Comparison of ENCODE assay signal across 1 cellular context in the genomic region with DNA sequence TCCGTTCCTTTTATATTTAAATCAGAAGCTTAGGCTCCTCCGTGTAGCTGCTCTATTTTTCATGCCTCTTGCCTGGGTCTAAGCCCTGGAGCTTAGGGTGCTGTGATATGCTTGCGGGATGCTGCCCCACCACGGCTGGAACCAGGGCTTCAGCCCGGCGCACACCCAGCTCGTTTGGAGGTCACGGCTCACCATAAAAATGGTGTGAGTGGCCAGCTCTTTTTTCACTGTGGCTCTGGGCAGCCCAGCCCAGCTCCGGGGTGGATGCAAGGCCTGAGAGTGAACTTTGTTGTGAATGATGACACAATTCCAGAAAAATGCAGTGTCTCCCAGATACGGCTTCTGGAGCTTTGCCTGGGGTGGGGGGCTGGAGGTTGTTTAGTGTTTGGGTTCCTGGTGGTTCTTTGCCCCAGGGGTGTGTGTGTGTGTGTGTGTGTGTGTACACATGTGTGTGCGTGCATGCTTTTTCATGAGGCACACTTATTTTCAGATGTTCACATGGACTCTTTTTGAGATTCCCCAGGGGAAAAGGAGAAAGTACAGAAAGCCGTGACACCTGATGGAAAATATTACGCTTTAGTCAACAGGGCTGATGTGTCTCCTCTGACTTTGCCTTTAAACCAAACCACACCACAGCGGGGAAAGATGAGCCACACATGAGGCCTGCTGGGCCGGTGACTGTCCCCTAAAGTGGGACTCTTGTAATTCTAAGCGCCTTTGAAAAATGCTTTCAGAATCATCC.
TF ChIP-seq lines count a peak whose summit lies in the region.

No MANE protein-coding gene starts in this region.

TF ChIP-seq in K562, 482 proteins besides CTCF, POLR2A, EP300 and RAD21 (continued from another document):
- TF ChIP-seq, protein P1, sequence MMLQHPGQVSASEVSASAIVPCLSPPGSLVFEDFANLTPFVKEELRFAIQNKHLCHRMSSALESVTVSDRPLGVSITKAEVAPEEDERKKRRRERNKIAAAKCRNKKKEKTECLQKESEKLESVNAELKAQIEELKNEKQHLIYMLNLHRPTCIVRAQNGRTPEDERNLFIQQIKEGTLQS (IDR thresholded peaks at IDR 0.05) = peak; percentile 63; the same call in 1 of the 2 replicates
- TF ChIP-seq, protein P1 (CRISPR knock-in tag; conservative IDR thresholded peaks at IDR 0.05) = no peak
- TF ChIP-seq CBX2 (IDR thresholded peaks at IDR 0.05; ENCODE audit: insufficient read depth, low read length, poor library complexity, severe bottlenecking) = no peak
- peak; percentile 40; the same call in 1 of the 2 replicates for TF ChIP-seq JUND (IDR thresholded peaks at IDR 0.05; ENCODE audit: borderline replicate concordance, low read depth, low read length)
- no peak for TF ChIP-seq JUND (tag; IDR thresholded peaks at IDR 0.05; ENCODE audit: borderline replicate concordance, low read depth, low read length)
- TF ChIP-seq, protein P2, sequence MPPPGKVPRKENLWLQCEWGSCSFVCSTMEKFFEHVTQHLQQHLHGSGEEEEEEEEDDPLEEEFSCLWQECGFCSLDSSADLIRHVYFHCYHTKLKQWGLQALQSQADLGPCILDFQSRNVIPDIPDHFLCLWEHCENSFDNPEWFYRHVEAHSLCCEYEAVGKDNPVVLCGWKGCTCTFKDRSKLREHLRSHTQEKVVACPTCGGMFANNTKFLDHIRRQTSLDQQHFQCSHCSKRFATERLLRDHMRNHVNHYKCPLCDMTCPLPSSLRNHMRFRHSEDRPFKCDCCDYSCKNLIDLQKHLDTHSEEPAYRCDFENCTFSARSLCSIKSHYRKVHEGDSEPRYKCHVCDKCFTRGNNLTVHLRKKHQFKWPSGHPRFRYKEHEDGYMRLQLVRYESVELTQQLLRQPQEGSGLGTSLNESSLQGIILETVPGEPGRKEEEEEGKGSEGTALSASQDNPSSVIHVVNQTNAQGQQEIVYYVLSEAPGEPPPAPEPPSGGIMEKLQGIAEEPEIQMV (tag; conservative IDR thresholded peaks at IDR 0.05; ENCODE audit: low read depth) = no peak
- 0 out of 2 replicates have a peak, but pooled peaks have one; percentile 27 for TF ChIP-seq SMARCE1 (IDR thresholded peaks at IDR 0.05)
